10 cellular contexts compared by ENCODE assay signal in the genomic region with DNA sequence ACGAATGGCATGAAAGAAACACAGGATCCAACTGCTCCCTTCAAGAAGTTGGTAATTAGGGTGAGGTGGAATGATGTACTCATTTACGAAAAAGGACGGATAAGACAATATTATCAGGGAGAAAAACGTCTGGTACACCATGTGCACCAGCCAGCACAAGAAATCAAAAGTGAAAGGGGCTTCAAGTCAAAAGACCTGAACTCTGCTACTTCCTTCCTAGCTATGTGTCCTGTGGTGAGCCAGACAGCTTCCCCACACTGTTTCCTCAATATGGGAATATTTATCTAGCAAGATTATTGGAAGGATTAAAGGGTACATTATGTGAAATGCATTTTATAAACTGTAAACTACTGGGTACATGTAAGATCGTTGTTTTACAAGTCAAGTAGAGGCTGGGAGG. TPM values are rescaled to one million over a fixed set of nuclear protein-coding genes. Genes with fewer than 3 reads are reported as not detected.
DNase-seq lines count a peak whose midpoint lies in the region; ATAC-seq and TF ChIP-seq lines count a peak whose summit lies in the region.
"Had no signal": no experiment of that assay in that cellular context is flagged by ENCODE, and none has a peak within 500 bp of the region (broad histone marks: within the 10 kb centered on the region; RNA-seq: fewer than 3 reads in every experiment).

No MANE protein-coding gene starts in this region.

- TF ChIP-seq CTCF in choroid plexus epithelial cell (conservative IDR thresholded peaks at IDR 0.05; ENCODE audit: low read depth, low read length) = no peak
- no peak for TF ChIP-seq CTCF in vagina (IDR thresholded peaks at IDR 0.05)

- intact Hi-C loops in vagina (cut with DNase I) = no loop called here

- no peaks in the 10 kb centered on the region for H3K27me3 Mint-ChIP-seq in stimulated activated naive CD8-positive, alpha-beta T cell treated with anti-CD3 and anti-CD28 coated beads, Interleukin-15, Interleukin-2, amounts not matched to agents 100 ng/mL and 50 ng/mL, for 24 hours

- ATAC-seq in stimulated activated naive CD8-positive, alpha-beta T cell treated with anti-CD3 and anti-CD28 coated beads, Interleukin-15, Interleukin-2, amounts not matched to agents 100 U/mL and 50 U/mL, for 24 hours = no peak
- ATAC-seq in HG03280 (IDR thresholded peaks at IDR 0.05; ENCODE audit: unreplicated experiment) = peak; percentile 49
- ATAC-seq in HG02970 (IDR thresholded peaks at IDR 0.05; ENCODE audit: low FRiP score, unreplicated experiment) = no peak

- H3K36me3 Mint-ChIP-seq in stimulated activated naive CD8-positive, alpha-beta T cell treated with anti-CD3 and anti-CD28 coated beads, Interleukin-15, Interleukin-2, amounts not matched to agents 100 ng/mL and 50 ng/mL, for 24 hours (ENCODE audit: low read depth) = peaks cover 67% of the 10 kb centered on the region

- TF ChIP-seq POLR2A in vagina (IDR thresholded peaks at IDR 0.05) = no peak

- H3K9me3 ChIP-seq in vagina = no peaks in the 10 kb centered on the region

- H3K4me3 ChIP-seq in choroid plexus epithelial cell (ENCODE audit: low read depth, low read length) (no peak overlapping the region), vagina (peak overlapping the region in 1 of 2 donors; percentile 16)

- H3K9me3 Mint-ChIP-seq in stimulated activated naive CD8-positive, alpha-beta T cell treated with anti-CD3 and anti-CD28 coated beads, Interleukin-15, Interleukin-2, amounts not matched to agents 100 ng/mL and 50 ng/mL, for 24 hours = no peaks in the 10 kb centered on the region

- no peaks in the 10 kb centered on the region for H3K36me3 ChIP-seq in vagina

- peak overlapping the region; percentile 39 for H3K27ac ChIP-seq in vagina

- no peak for DNase-seq in stimulated activated naive CD8-positive, alpha-beta T cell treated with anti-CD3 and anti-CD28 coated beads, Interleukin-15, Interleukin-2, amounts not matched to agents 100 U/mL and 50 U/mL, for 24 hours
- peak; percentile 29 for DNase-seq in choroid plexus epithelial cell (ENCODE audit: low read depth)
- DNase-seq in vagina (ENCODE audit: extremely low spot score in 2 of 2) = no peak
- DNase-seq in NCI-H2227 (lab: John Stamatoyannopoulos, UW; ENCODE audit: unreplicated experiment) = no peak
- DNase-seq in activated gamma-delta T cell (lab: John Stamatoyannopoulos, UW) = no peak
- DNase-seq: cerebellar nuclear complex, NCI-H1417 had no signal

- H3K4me3 Mint-ChIP-seq in stimulated activated naive CD8-positive, alpha-beta T cell treated with anti-CD3 and anti-CD28 coated beads, Interleukin-15, Interleukin-2, amounts not matched to agents 100 ng/mL and 50 ng/mL, for 24 hours = peak overlapping the region; percentile 81

- peak overlapping the region; percentile 93 for H3K27ac Mint-ChIP-seq in stimulated activated naive CD8-positive, alpha-beta T cell treated with anti-CD3 and anti-CD28 coated beads, Interleukin-15, Interleukin-2, amounts not matched to agents 100 ng/mL and 50 ng/mL, for 24 hours

- peaks cover 58% of the 10 kb centered on the region for H3K4me1 ChIP-seq in vagina

- H3K27me3 ChIP-seq in vagina = no peaks in the 10 kb centered on the region

- peaks cover 83% of the 10 kb centered on the region for H3K4me1 Mint-ChIP-seq in stimulated activated naive CD8-positive, alpha-beta T cell treated with anti-CD3 and anti-CD28 coated beads, Interleukin-15, Interleukin-2, amounts not matched to agents 100 ng/mL and 50 ng/mL, for 24 hours (ENCODE audit: low read depth)

RNA-seq across cellular contexts. Expression of gene RAB27A, which starts 33.9 kb away (rescaled TPM):
- total RNA-seq in vagina = 29.5 TPM

RNA-seq across cellular contexts. Expression of gene RSL24D1, which starts 59.0 kb away (rescaled TPM):
- total RNA-seq in vagina = 51.1 TPM
